10 cellular contexts compared by ENCODE assay signal in the genomic region with DNA sequence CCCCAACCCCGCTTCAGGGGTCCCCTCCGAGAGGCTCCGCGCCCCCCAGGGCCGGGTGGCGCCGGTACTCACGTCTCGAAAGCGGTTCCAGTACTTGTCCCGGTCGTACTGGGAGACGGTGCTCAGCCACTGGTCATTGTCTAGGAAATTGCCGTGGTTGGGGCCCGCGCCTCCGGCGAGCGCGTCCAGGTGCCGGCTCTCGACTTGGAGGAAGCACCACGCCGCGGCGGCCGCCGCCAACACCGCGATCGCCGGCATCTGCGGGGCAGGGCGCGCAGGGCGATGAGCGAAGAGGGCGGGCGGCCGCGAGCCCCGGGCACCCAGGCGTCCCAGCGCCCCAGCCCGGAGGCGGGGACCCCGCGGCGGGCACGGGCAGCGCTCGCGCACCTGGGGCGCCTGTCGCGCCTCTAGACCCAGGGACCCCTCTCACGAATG. TPM values are rescaled to one million over a fixed set of nuclear protein-coding genes. Genes with fewer than 3 reads are reported as not detected.
DNase-seq lines count a peak whose midpoint lies in the region; ATAC-seq and TF ChIP-seq lines count a peak whose summit lies in the region.
"Had no signal": no experiment of that assay in that cellular context is flagged by ENCODE, and none has a peak within 500 bp of the region (broad histone marks: within the 10 kb centered on the region; RNA-seq: fewer than 3 reads in every experiment).

No MANE protein-coding gene starts in this region.

- no peaks in the 10 kb centered on the region for H3K79me1 ChIP-seq in neuronal stem cell (ENCODE audit: low read depth, low read length)

- no peak overlapping the region for H3K23ac ChIP-seq in neuronal stem cell (ENCODE audit: low read depth, low read length, poor library complexity)

- peak overlapping the region; percentile 25 for H3K14ac ChIP-seq in neuronal stem cell (ENCODE audit: low read length)

- no peak overlapping the region for H3K27ac Mint-ChIP-seq in stimulated activated memory B cell treated with anti-CD40 and anti-IgM and Interleukin-4, amounts not matched to agents 10 μg/mL and 1 μg/mL and 100 μg/mL, for 72 hours
- H3K27ac Mint-ChIP-seq: activated naive CD8-positive, alpha-beta T cell had no signal

- H3K36me3 Mint-ChIP-seq in stimulated activated memory B cell treated with anti-CD40 and anti-IgM and Interleukin-4, amounts not matched to agents 10 μg/mL and 1 μg/mL and 100 μg/mL, for 72 hours: no peaks in the 10 kb centered on the region
- H3K36me3 Mint-ChIP-seq: activated naive CD8-positive, alpha-beta T cell had no signal

- peaks cover 22% of the 10 kb centered on the region for H3K27me3 Mint-ChIP-seq in stimulated activated memory B cell treated with anti-CD40 and anti-IgM and Interleukin-4, amounts not matched to agents 10 μg/mL and 1 μg/mL and 100 μg/mL, for 72 hours

- H3K18ac ChIP-seq in neuronal stem cell (ENCODE audit: low read length): peak overlapping the region; percentile 81

- no peaks in the 10 kb centered on the region for H3K4me1 Mint-ChIP-seq in stimulated activated memory B cell treated with anti-CD40 and anti-IgM and Interleukin-4, amounts not matched to agents 10 μg/mL and 1 μg/mL and 100 μg/mL, for 72 hours

- peak overlapping the region; percentile 76 for H2BK12ac ChIP-seq in neuronal stem cell (ENCODE audit: low read length)

- no peaks in the 10 kb centered on the region for H3K9me3 Mint-ChIP-seq in stimulated activated memory B cell treated with anti-CD40 and anti-IgM and Interleukin-4, amounts not matched to agents 10 μg/mL and 1 μg/mL and 100 μg/mL, for 72 hours

- no peak overlapping the region for H3K4ac ChIP-seq in neuronal stem cell (ENCODE audit: low read length)

- H2AFZ ChIP-seq in neuronal stem cell (ENCODE audit: low read length): peak overlapping the region; percentile 99

- no peak overlapping the region for H4K91ac ChIP-seq in neuronal stem cell (ENCODE audit: low read depth, low read length, poor library complexity)

- TF ChIP-seq CTCF in AG10803 (conservative IDR thresholded peaks at IDR 0.05; ENCODE audit: low read length): no peak
- TF ChIP-seq CTCF in fibroblast of the aortic adventitia (IDR thresholded peaks at IDR 0.05; ENCODE audit: insufficient read depth, low read length): no peak

- H3K4me1 ChIP-seq in neuronal stem cell (ENCODE audit: control insufficient read depth in 2 of 2, insufficient read depth in 1 of 2, low read depth in 1 of 2, low read length in 2 of 2): peaks cover 0 to 4% of the 10 kb centered on the region in 2 donors

- H3K27me3 ChIP-seq in neuronal stem cell (ENCODE audit: control insufficient read depth in 3 of 3, insufficient read depth in 3 of 3, low read depth in 1 of 3, low read length in 3 of 3): peaks cover 9 to 17% (median 14%) of the 10 kb centered on the region in 3 experiments

- H2BK15ac ChIP-seq in neuronal stem cell (ENCODE audit: low read length): peak overlapping the region; percentile 34

- peak overlapping the region; percentile 79 for H3K4me3 ChIP-seq in AG10803 (ENCODE audit: low read length)
- peak overlapping the region; percentile 85 for H3K4me3 ChIP-seq in fibroblast of the aortic adventitia (ENCODE audit: low read depth, low read length)
- peak overlapping the region; percentile 70 to 86 for H3K4me3 ChIP-seq in neuronal stem cell (ENCODE audit: low read length in 2 of 2)

- H2AK5ac ChIP-seq in neuronal stem cell (ENCODE audit: low read depth, low read length): no peak overlapping the region

- H4K8ac ChIP-seq in neuronal stem cell (ENCODE audit: low read depth, low read length): no peak overlapping the region

- no peak for DNase-seq in AG10803 (ENCODE audit: low read depth)
- peak; percentile 48 for DNase-seq in NCI-H345 treated with DMSO at 0.1 percent for 48 hours (lab: John Stamatoyannopoulos, UW; ENCODE audit: unreplicated experiment)
- peak; percentile 32 for DNase-seq in fibroblast of the aortic adventitia (ENCODE audit: low read depth)
- DNase-seq in neuronal stem cell (ENCODE audit: low spot score): peak; percentile 12
- DNase-seq: NCI-H1436 had no signal

- ATAC-seq in HG02759 (IDR thresholded peaks at IDR 0.05; ENCODE audit: unreplicated experiment) (no peak), HG03378 (IDR thresholded peaks at IDR 0.05; ENCODE audit: unreplicated experiment) (no peak), HG03521 (IDR thresholded peaks at IDR 0.05; ENCODE audit: unreplicated experiment) (no peak)
- ATAC-seq in stimulated activated memory B cell treated with anti-CD40 and anti-IgM and Interleukin-4, amounts not matched to agents 10 μg/mL and 1 μg/mL and 100 μg/mL, for 72 hours: no peak

- no peaks in the 10 kb centered on the region for H3K9me3 ChIP-seq in neuronal stem cell (replicated peaks in 1 of 2; ENCODE audit: control insufficient read depth in 2 of 2, insufficient read depth in 1 of 2, low read depth in 1 of 2, low read length in 2 of 2)

- no CpG with 5 or more reads among the region's 57 CpGs for WGBS in neuronal stem cell (ENCODE audit: extremely low coverage in 2 of 2, insufficient read length in 2 of 2, insufficient replicate concordance in 1 of 2), 2 donors

- no peaks in the 10 kb centered on the region for H3K36me3 ChIP-seq in neuronal stem cell (replicated peaks in 1 of 2; ENCODE audit: control insufficient read depth in 2 of 2, insufficient read depth in 2 of 2, low read length in 2 of 2)

- no peak overlapping the region for H2BK5ac ChIP-seq in neuronal stem cell (ENCODE audit: low read length)

- no peak overlapping the region for H3K4me3 Mint-ChIP-seq in stimulated activated memory B cell treated with anti-CD40 and anti-IgM and Interleukin-4, amounts not matched to agents 10 μg/mL and 1 μg/mL and 100 μg/mL, for 72 hours
- H3K4me3 Mint-ChIP-seq: activated naive CD8-positive, alpha-beta T cell had no signal

- H3K4me2 ChIP-seq in neuronal stem cell (ENCODE audit: insufficient read depth, low read length, poor library complexity, severe bottlenecking): peak overlapping the region; percentile 87

- peak overlapping the region; percentile 74 for H3K9ac ChIP-seq in neuronal stem cell (ENCODE audit: low read depth, low read length, poor library complexity)

- H2BK120ac ChIP-seq in neuronal stem cell (ENCODE audit: low read depth, low read length): peak overlapping the region; percentile 16

- H3K27ac ChIP-seq in neuronal stem cell (replicated peaks; ENCODE audit: low read length): no peak overlapping the region

RNA-seq across cellular contexts. Expression of gene SPOCK1, which starts 0.8 kb away (rescaled TPM):
- total RNA-seq in fibroblast of the aortic adventitia (ENCODE audit: low replicate concordance): 174 and 196 TPM in 2 replicates
- polyA plus RNA-seq in neuronal stem cell (2013, experiment 1 of 2): 17.7 TPM
- polyA plus RNA-seq in neuronal stem cell (2013, experiment 2 of 2): 17.8 TPM
